In genomic region chr5:177515580-177515979, GRCh38 we compare ENCODE assay signal across 9 cellular contexts. TPM values are rescaled to one million over a fixed set of nuclear protein-coding genes. Genes with fewer than 3 reads are reported as not detected.
DNase-seq lines count a peak whose midpoint lies in the region; ATAC-seq, FAIRE-seq and TF ChIP-seq lines count a peak whose summit lies in the region.
"Had no signal": no experiment of that assay in that cellular context is flagged by ENCODE, and none has a peak within 500 bp of the region (broad histone marks: within the 10 kb centered on the region; RNA-seq: fewer than 3 reads in every experiment).

No MANE protein-coding gene starts in this region.

- peak; percentile 35 for FAIRE-seq in GM12891 (lab: Jason Lieb, UNC)

- TF ChIP-seq POLR2A in GM12891 (IDR thresholded peaks at IDR 0.05; ENCODE audit: low read depth, low read length): no peak

- no peak for DNase-seq in GM12891 (ENCODE audit: insufficient read length, low spot score)
- no peak for DNase-seq in RWPE1 (ENCODE audit: low spot score)
- no peak for DNase-seq in epithelial cell of esophagus (ENCODE audit: low read depth)
- no peak for DNase-seq in NCI-H526 treated with DMSO at 0.1 percent for 48 hours (lab: John Stamatoyannopoulos, UW)
- DNase-seq in ACHN: no peak
- no peak for DNase-seq in DMS153 (lab: John Stamatoyannopoulos, UW)
- DNase-seq: SIG-M5 had no signal

- ATAC-seq in HG02852 (IDR thresholded peaks at IDR 0.05; ENCODE audit: unreplicated experiment): no peak

- H3K27me3 ChIP-seq in rectal smooth muscle tissue (ENCODE audit: control insufficient read depth, insufficient read depth, low read length): no peaks in the 10 kb centered on the region

- CTCF ChIA-PET in RWPE1 (lab: Yijun Ruan, JAX): interaction anchor here (0.6 to 2.4 kb wide), 4 partner anchors 9 to 17 kb away, joined by 3 to 21 read pairs (median 4); no protein-coding TSS in a partner anchor

- in situ Hi-C loops in ACHN (cut with HindIII; ENCODE audit: low pct_ligation_motif_present, low pct_unique_long_range_greater_than_20kb, low sequenced_read_pairs): no loop called here

- no peak overlapping the region for H3K9ac ChIP-seq in rectal smooth muscle tissue (ENCODE audit: low read length)

- H3K36me3 ChIP-seq in rectal smooth muscle tissue (ENCODE audit: control insufficient read depth, insufficient read depth, low read length): peaks cover 24% of the 10 kb centered on the region

- no peak for TF ChIP-seq CTCF in RWPE1 (conservative IDR thresholded peaks at IDR 0.05; ENCODE audit: low read depth)
- no peak for TF ChIP-seq CTCF in epithelial cell of esophagus (IDR thresholded peaks at IDR 0.05; ENCODE audit: insufficient read depth, low read depth, low read length, missing control alignments)

- H3K4me1 ChIP-seq in rectal smooth muscle tissue (ENCODE audit: control insufficient read depth, insufficient read depth, low read length): peaks cover 7% of the 10 kb centered on the region

- peak overlapping the region; percentile 91; the same call in 1 of the 2 replicates for H3K27ac ChIP-seq in RWPE1
- H3K27ac ChIP-seq in rectal smooth muscle tissue (ENCODE audit: low read depth, low read length): no peak overlapping the region

- H3K4me3 ChIP-seq in epithelial cell of esophagus (ENCODE audit: low read length) (peak overlapping the region; percentile 96), rectal smooth muscle tissue (ENCODE audit: low read length) (peak overlapping the region; percentile 99)

- POLR2A ChIA-PET in RWPE1 (lab: Yijun Ruan, JAX; ENCODE audit: low non-redundant PET): no interaction called here

TF ChIP-seq in GM12891, 5 proteins besides CTCF, POLR2A, EP300 and RAD21:
- TF ChIP-seq SPI1 (IDR thresholded peaks at IDR 0.05; ENCODE audit: low read depth, low read length) (no peak), TAF1 (IDR thresholded peaks at IDR 0.05; ENCODE audit: low read depth, low read length) (no peak), POU2F2 (IDR thresholded peaks at IDR 0.05; ENCODE audit: low read depth, low read length) (no peak), PAX5 (IDR thresholded peaks at IDR 0.05; ENCODE audit: insufficient read depth, low read length, severe bottlenecking) (no peak), POLR2AphosphoS5 (IDR thresholded peaks at IDR 0.05; ENCODE audit: low read depth, low read length) (no peak)

RNA-seq across cellular contexts. Expression of gene DDX41, which starts 1.2 kb away (rescaled TPM):
- 114 TPM for polyA plus RNA-seq in GM12891 (2012; ENCODE audit: low read depth, missing spikeins)

RNA-seq across cellular contexts. Expression of gene DOK3, which starts 6.0 kb away (rescaled TPM):
- 73.2 TPM for polyA plus RNA-seq in GM12891 (2012; ENCODE audit: low read depth, missing spikeins)

RNA-seq across cellular contexts. Expression of gene PDLIM7, which starts 18.2 kb away (rescaled TPM):
- polyA plus RNA-seq in GM12891 (2012; ENCODE audit: low read depth, missing spikeins): 38.1 TPM

RNA-seq across cellular contexts. Expression of gene FAM193B, which starts 38.8 kb away (rescaled TPM):
- polyA plus RNA-seq in GM12891 (2012; ENCODE audit: low read depth, missing spikeins): 28.6 TPM

RNA-seq across cellular contexts. Expression of gene DBN1, which starts 42.1 kb away (rescaled TPM):
- 36.9 TPM for polyA plus RNA-seq in GM12891 (2012; ENCODE audit: low read depth, missing spikeins)
